In the genomic region with DNA sequence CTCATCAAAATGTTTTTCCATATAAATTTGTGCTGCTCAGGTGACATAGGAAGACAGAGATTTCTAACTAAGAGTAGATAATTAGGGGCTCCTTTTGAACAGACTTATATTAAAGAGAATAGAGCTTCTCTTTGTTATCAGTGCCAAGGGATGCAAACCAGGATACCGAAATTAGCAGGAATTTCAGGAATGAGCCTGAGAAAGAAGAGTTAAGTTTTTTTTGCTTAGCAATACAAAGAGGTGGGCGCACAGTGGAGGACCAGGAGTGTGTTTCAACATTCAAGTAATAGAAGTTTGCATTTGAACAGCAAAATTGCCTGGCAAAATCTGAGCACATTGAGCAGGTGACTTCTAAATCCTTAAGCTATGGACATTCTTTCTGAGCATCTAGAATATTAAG, we compare ENCODE assay signal across 15 cellular contexts.
DNase-seq lines count a peak whose midpoint lies in the region; ATAC-seq, FAIRE-seq and TF ChIP-seq lines count a peak whose summit lies in the region.
"Had no signal": no experiment of that assay in that cellular context is flagged by ENCODE, and none has a peak within 500 bp of the region (broad histone marks: within the 10 kb centered on the region; RNA-seq: fewer than 3 reads in every experiment).

No MANE protein-coding gene starts in this region.

- DNase-seq in H1 (ENCODE audit: low read depth in 1 of 2, low spot score in 2 of 2) (peak in 1 of 2 experiments; percentile 23), iPS-NIHi7 (ENCODE audit: extremely low spot score) (peak; percentile 20), neuronal stem cell (ENCODE audit: low spot score) (peak; percentile 32), small intestine (no peak), NCI-H748 (lab: John Stamatoyannopoulos, UW; ENCODE audit: unreplicated experiment) (no peak)
- DNase-seq: C1 segment of cervical spinal cord; CD4-positive, alpha-beta memory T cell; DMS79 had no signal

- H3K9me3 ChIP-seq in HUES6 (ENCODE audit: control insufficient read depth, insufficient read depth, low read depth, low read length) (no peaks in the 10 kb centered on the region), H1 (ENCODE audit: insufficient read depth in 2 of 2, low read depth in 1 of 2, low read length in 1 of 2) (no peaks in the 10 kb centered on the region), neuronal stem cell (replicated peaks in 1 of 2; ENCODE audit: control insufficient read depth in 2 of 2, insufficient read depth in 1 of 2, low read depth in 1 of 2, low read length in 2 of 2) (peaks cover 0 to 5% of the 10 kb centered on the region in 2 donors), small intestine (ENCODE audit: control insufficient read depth, low read depth) (no peaks in the 10 kb centered on the region)
- H3K9me3 ChIP-seq: HAP-1 had no signal

- H2BK15ac ChIP-seq in H1 (ENCODE audit: low read length) (no peak overlapping the region), neuronal stem cell (ENCODE audit: low read length) (no peak overlapping the region)

- H3K18ac ChIP-seq in H1 (ENCODE audit: extremely low read depth, low read length): no peak overlapping the region
- no peak overlapping the region for H3K18ac ChIP-seq in neuronal stem cell (ENCODE audit: low read length)

- H2BK20ac ChIP-seq in H1 (ENCODE audit: low read length): no peak overlapping the region

- H3K36me3 ChIP-seq in HUES6 (ENCODE audit: control insufficient read depth, insufficient read depth, low read length) (no peaks in the 10 kb centered on the region), H1 (ENCODE audit: control insufficient read depth in 2 of 4, insufficient read depth in 4 of 4, low read length in 3 of 4) (no peaks in the 10 kb centered on the region), neuronal stem cell (replicated peaks in 1 of 2; ENCODE audit: control insufficient read depth in 2 of 2, insufficient read depth in 2 of 2, low read length in 2 of 2) (no peaks in the 10 kb centered on the region), small intestine (ENCODE audit: control insufficient read depth in 2 of 2, insufficient read depth in 2 of 2, low read length in 2 of 2) (no peaks in the 10 kb centered on the region)
- H3K36me3 ChIP-seq: HAP-1 had no signal

- H3K4ac ChIP-seq in H1 (replicated peaks; ENCODE audit: insufficient read length, low read depth, low read length): no peak overlapping the region
- H3K4ac ChIP-seq in neuronal stem cell (ENCODE audit: low read length): no peak overlapping the region

- TF ChIP-seq RAD21 in H1 (IDR thresholded peaks at IDR 0.05 in 1 of 2, conservative IDR thresholded peaks at IDR 0.05 in 1 of 2; ENCODE audit: low read depth in 2 of 2, low read length in 2 of 2): no peak

- POLR2A ChIA-PET in H1 (lab: Charles Lee; ENCODE audit: partially characterized antibody): no interaction called here

- H3K4me2 ChIP-seq in H1 (ENCODE audit: insufficient read depth in 1 of 2, low read depth in 2 of 2, low read length in 2 of 2) (peak overlapping the region; percentile 29 to 38; a peak in 1 of 4 replicates), neuronal stem cell (ENCODE audit: insufficient read depth, low read length, poor library complexity, severe bottlenecking) (no peak overlapping the region)

- ATAC-seq in GM21390 (IDR thresholded peaks at IDR 0.05; ENCODE audit: unreplicated experiment): no peak
- ATAC-seq: HepG2 had no signal

- H2BK12ac ChIP-seq in H1 (ENCODE audit: low read depth, low read length) (peak overlapping the region; percentile 62; the same call in 1 of the 2 replicates), neuronal stem cell (ENCODE audit: low read length) (no peak overlapping the region)

- CTCF ChIA-PET in H1 (lab: Charles Lee; ENCODE audit: partially characterized antibody): interaction anchor here (1.3 kb wide), 2 partner anchors 12 to 15 kb away, joined by 3 read pairs; no protein-coding TSS in a partner anchor

- H2AK5ac ChIP-seq in H1 (ENCODE audit: low read depth, low read length) (no peak overlapping the region; the same call in 1 of the 2 replicates), neuronal stem cell (ENCODE audit: low read depth, low read length) (no peak overlapping the region)

- H3K23me2 ChIP-seq in H1 (ENCODE audit: low read depth, low read length): no peaks in the 10 kb centered on the region

- H4K5ac ChIP-seq in H1 (ENCODE audit: insufficient read length, low read depth, low read length): no peak overlapping the region

- H3K79me2 ChIP-seq in H1 (ENCODE audit: control insufficient read depth in 1 of 2, insufficient read depth in 2 of 2, low read length in 2 of 2): no peaks in the 10 kb centered on the region

- H3K4me1 ChIP-seq in HUES6 (ENCODE audit: control insufficient read depth, insufficient read depth, low read length) (peaks cover 21% of the 10 kb centered on the region), H1 (replicated peaks in 1 of 4; ENCODE audit: control insufficient read depth in 3 of 4, insufficient read depth in 4 of 4, low read length in 3 of 4) (peaks cover 0 to 16% (median 6%) of the 10 kb centered on the region in 4 experiments; a peak in 5 of 7 replicates), neuronal stem cell (ENCODE audit: control insufficient read depth in 2 of 2, insufficient read depth in 1 of 2, low read depth in 1 of 2, low read length in 2 of 2) (peaks cover 9 to 10% of the 10 kb centered on the region in 2 donors), small intestine (ENCODE audit: control insufficient read depth in 2 of 2, insufficient read depth in 1 of 2, low read depth in 1 of 2, low read length in 1 of 2) (no peaks in the 10 kb centered on the region)
- H3K4me1 ChIP-seq: HAP-1 had no signal

- H3K9ac ChIP-seq in HUES6 (ENCODE audit: low read length) (no peak overlapping the region), H1 (replicated peaks in 1 of 4; ENCODE audit: extremely low read depth in 1 of 4, low read depth in 3 of 4, low read length in 3 of 4) (no peak overlapping the region), neuronal stem cell (ENCODE audit: low read depth, low read length, poor library complexity) (no peak overlapping the region)

- FAIRE-seq in H1 (lab: Jason Lieb, UNC) (peak; percentile 52), small intestine (lab: Jason Lieb, UNC) (no peak)
- FAIRE-seq: A204.1, G401.6, GM12891, HepG2 had no signal

- H3K79me1 ChIP-seq in H1 (ENCODE audit: low read depth, low read length): no peaks in the 10 kb centered on the region
- H3K79me1 ChIP-seq in neuronal stem cell (ENCODE audit: low read depth, low read length): no peaks in the 10 kb centered on the region

- no peak overlapping the region for H3K56ac ChIP-seq in H1 (replicated peaks; ENCODE audit: insufficient read length, low read depth, low read length)

- H3K27ac ChIP-seq in HUES6 (ENCODE audit: low read depth, low read length) (peak overlapping the region; percentile 44; the same call in 1 of the 2 replicates), H1 (ENCODE audit: low read depth, low read length) (0 out of 2 replicates have a peak overlapping the region, but pooled peaks have one; percentile 16), neuronal stem cell (replicated peaks; ENCODE audit: low read length) (peak overlapping the region; percentile 62), small intestine (ENCODE audit: low read depth in 1 of 2, low read length in 1 of 2) (no peak overlapping the region)

- WGBS in H1 (ENCODE audit: extremely low coverage in 1 of 2, insufficient coverage in 1 of 2, insufficient read length in 1 of 2, insufficient replicate concordance in 2 of 2, low coverage in 1 of 2, low lambda C conversion rate in 2 of 2, missing lambda C conversion rate in 1 of 2), 2 experiments: 17% methylated on average over 2 of the region's 2 CpGs; no CpG with 5 or more reads in 1 of the 2 experiments
- no CpG with 5 or more reads among the region's 2 CpGs for WGBS in neuronal stem cell (ENCODE audit: extremely low coverage in 2 of 2, insufficient read length in 2 of 2, insufficient replicate concordance in 1 of 2), 2 donors
- WGBS in small intestine, 3 donors: 40 to 53% (median 52%) methylated on average over 2 of the region's 2 CpGs

- no peak overlapping the region for H4K91ac ChIP-seq in H1 (replicated peaks; ENCODE audit: insufficient read length, low read length)
- no peak overlapping the region for H4K91ac ChIP-seq in neuronal stem cell (ENCODE audit: low read depth, low read length, poor library complexity)

- no peak for TF ChIP-seq EP300 in H1 (IDR thresholded peaks at IDR 0.05; ENCODE audit: borderline replicate concordance in 1 of 2, low read depth in 2 of 2, low read length in 2 of 2)

- H2BK5ac ChIP-seq in H1 (ENCODE audit: low read depth, low read length) (peak overlapping the region; percentile 80), neuronal stem cell (ENCODE audit: low read length) (no peak overlapping the region)

- H3K27me3 ChIP-seq in HUES6 (ENCODE audit: control insufficient read depth, insufficient read depth, low read length): no peaks in the 10 kb centered on the region
- no peaks in the 10 kb centered on the region for H3K27me3 ChIP-seq in H1 (replicated peaks in 1 of 4; ENCODE audit: control insufficient read depth in 3 of 4, extremely low read depth in 1 of 4, insufficient read depth in 3 of 4, low read length in 3 of 4)
- H3K27me3 ChIP-seq in neuronal stem cell (ENCODE audit: control insufficient read depth in 3 of 3, insufficient read depth in 3 of 3, low read depth in 1 of 3, low read length in 3 of 3): no peaks in the 10 kb centered on the region
- no peaks in the 10 kb centered on the region for H3K27me3 ChIP-seq in small intestine (ENCODE audit: control insufficient read depth in 2 of 2, insufficient read depth in 2 of 2, low read length in 2 of 2)

- H2BK120ac ChIP-seq in H1 (replicated peaks; ENCODE audit: low read depth, low read length) (no peak overlapping the region), neuronal stem cell (ENCODE audit: low read depth, low read length) (no peak overlapping the region)

- no peak for TF ChIP-seq POLR2A in H1 (IDR thresholded peaks at IDR 0.05; ENCODE audit: control extremely low read depth in 1 of 2, low read depth in 2 of 2, low read length in 2 of 2)

- no peak overlapping the region for H4K8ac ChIP-seq in H1 (ENCODE audit: extremely low read depth, insufficient read depth, low read length)
- H4K8ac ChIP-seq in neuronal stem cell (ENCODE audit: low read depth, low read length): no peak overlapping the region

- no peak overlapping the region for H3K4me3 ChIP-seq in HUES6 (ENCODE audit: low read depth, low read length)
- no peak overlapping the region for H3K4me3 ChIP-seq in H1 (ENCODE audit: extremely low read depth in 1 of 4, insufficient read depth in 2 of 4, low read depth in 3 of 4, low read length in 4 of 4)
- no peak overlapping the region for H3K4me3 ChIP-seq in neuronal stem cell (ENCODE audit: low read length in 2 of 2)
- no peak overlapping the region for H3K4me3 ChIP-seq in small intestine (ENCODE audit: low read depth in 1 of 2, low read length in 2 of 2)
- H3K4me3 ChIP-seq: HAP-1 had no signal

- no peak for TF ChIP-seq CTCF in H1 (IDR thresholded peaks at IDR 0.05; ENCODE audit: control extremely low read depth in 1 of 3, insufficient read depth in 1 of 3, low read depth in 1 of 3, low read length in 3 of 3)

- H3K23ac ChIP-seq in H1 (ENCODE audit: insufficient read length) (no peak overlapping the region), neuronal stem cell (ENCODE audit: low read depth, low read length, poor library complexity) (no peak overlapping the region)

- no peaks in the 10 kb centered on the region for H4K20me1 ChIP-seq in H1 (replicated peaks in 1 of 2; ENCODE audit: control insufficient read depth in 1 of 2, insufficient read depth in 2 of 2, low read length in 2 of 2)

- H2AFZ ChIP-seq in H1 (ENCODE audit: low read length): no peak overlapping the region
- peak overlapping the region; percentile 4 for H2AFZ ChIP-seq in neuronal stem cell (ENCODE audit: low read length)

- H3K14ac ChIP-seq in H1 (ENCODE audit: insufficient read length) (no peak overlapping the region), neuronal stem cell (ENCODE audit: low read length) (no peak overlapping the region)

Comparison
In these comparisons a context has a peak if more than half of its experiments do, and no peak if none do; other contexts are left out.
1. H3K27ac ChIP-seq: peak in HUES6 (single experiment), H1 (single experiment) and neuronal stem cell (single experiment); none in small intestine (0 of 2).
2. DNase-seq: peak in iPS-NIHi7 (single experiment) and neuronal stem cell (single experiment); none in small intestine (single experiment) and NCI-H748 (single experiment).